ENCODE assay signal across 8 cellular contexts in genomic region chr1:117120774-117121588, GRCh38. TPM values are rescaled to one million over a fixed set of nuclear protein-coding genes. Genes with fewer than 3 reads are reported as not detected.
A peak's percentile ranks its signal among the peaks of the same experiment; 100 is the strongest.
DNase-seq lines count a peak whose midpoint lies in the region; ATAC-seq and TF ChIP-seq lines count a peak whose summit lies in the region.

No MANE protein-coding gene starts in this region.

- H3K9me2 ChIP-seq in PC-3 (replicated peaks; ENCODE audit: low read length): no peaks in the 10 kb centered on the region

- H3K4me1 ChIP-seq in PC-3 (ENCODE audit: insufficient read depth, low read length): peaks cover 15% of the 10 kb centered on the region
- H3K4me1 ChIP-seq in mesodermal cell (ENCODE audit: control insufficient read depth, insufficient read depth, low read length, poor library complexity, severe bottlenecking): peaks cover 4% of the 10 kb centered on the region

- CTCF ChIA-PET in PC-3 (lab: Charles Lee): interaction anchor here (2.1 kb wide), 1 partner anchor 164 kb away, joined by 13 read pairs; no protein-coding TSS in a partner anchor

- H3K27me3 ChIP-seq in PC-3 (ENCODE audit: low read length): no peaks in the 10 kb centered on the region

- ATAC-seq in PC-3 (peak; percentile 45), GM21717 (IDR thresholded peaks at IDR 0.05; ENCODE audit: unreplicated experiment) (no peak), GM21786 (IDR thresholded peaks at IDR 0.05; ENCODE audit: unreplicated experiment) (no peak)

- in situ Hi-C loops in GM13976 (cut with MboI; ENCODE audit: low sequenced_read_pairs, unreplicated experiment): no loop called here

- H3F3A ChIP-seq in PC-3 (ENCODE audit: low read length, unreplicated experiment): no peaks in the 10 kb centered on the region

- H2AFZ ChIP-seq in PC-3 (ENCODE audit: low read length): peak overlapping the region; percentile 82

- H3K9me3 ChIP-seq in PC-3 (ENCODE audit: low read length) (no peaks in the 10 kb centered on the region), mesodermal cell (ENCODE audit: control insufficient read depth, low read length) (no peaks in the 10 kb centered on the region)

- WGBS in mesodermal cell (ENCODE audit: insufficient coverage in 2 of 2), 2 experiments: 26 to 38% methylated on average over 16 to 22 of the region's 29 CpGs

- POLR2A ChIA-PET in PC-3 (lab: Charles Lee; ENCODE audit: unreplicated experiment): no interaction called here

- TSS peak; percentile 69 for BruUV-seq in PC-3 (replicated peaks; lab: Mats Ljungman, UMichigan)

- no peaks in the 10 kb centered on the region for H3K79me2 ChIP-seq in PC-3 (ENCODE audit: low read length)

- intact Hi-C loops in PC-3 (cut with micrococcal nuclease): loop anchor here (1.0 to 2.0 kb wide), 4 partner anchors 26 to 163 kb away; partner anchors contain the start of gene TTF2

- H3K4me2 ChIP-seq in PC-3 (ENCODE audit: low read length): peak overlapping the region; percentile 99

- H3K27ac ChIP-seq in 22Rv1: peak overlapping the region; percentile 84
- H3K27ac ChIP-seq in PC-3 (ENCODE audit: low read length): peak overlapping the region; percentile 58; the same call in 1 of the 2 replicates
- peak overlapping the region; percentile 94 for H3K27ac ChIP-seq in mesodermal cell (ENCODE audit: low read depth, low read length, severe bottlenecking)

- TF ChIP-seq CTCF in 22Rv1 (IDR thresholded peaks at IDR 0.05) (no peak), GM13976 (IDR thresholded peaks at IDR 0.05; ENCODE audit: borderline replicate concordance, control extremely low read depth, extremely low read depth, insufficient read depth, missing control alignments) (no peak), PC-3 (conservative IDR thresholded peaks at IDR 0.05; ENCODE audit: low read depth, low read length) (no peak)

- peak overlapping the region; percentile 82 for H3K9ac ChIP-seq in PC-3 (ENCODE audit: low read length)

- H3K4me3 ChIP-seq in PC-3 (ENCODE audit: low read length) (peak overlapping the region; percentile 71), mesodermal cell (ENCODE audit: extremely low read depth, insufficient read depth, low read length, poor library complexity, severe bottlenecking) (peak overlapping the region; percentile 55)

- no peaks in the 10 kb centered on the region for H4K20me1 ChIP-seq in PC-3 (ENCODE audit: low read length)

- peak; percentile 32 for DNase-seq in GM13976 (ENCODE audit: low spot score)
- DNase-seq in PC-3: no peak
- DNase-seq in dedifferentiated amniotic fluid mesenchymal stem cell (ENCODE audit: extremely low spot score): peak; percentile 27
- no peak for DNase-seq in pons (ENCODE audit: low spot score)

- H3K36me3 ChIP-seq in PC-3 (ENCODE audit: low read depth, low read length): no peaks in the 10 kb centered on the region
- peaks cover 10% of the 10 kb centered on the region for H3K36me3 ChIP-seq in mesodermal cell (ENCODE audit: control insufficient read depth, insufficient read depth, low read length)

RNA-seq across cellular contexts. Expression of gene TRIM45, which starts 0.6 kb away (rescaled TPM):
- 3.1 and 4.3 TPM in 2 replicates for total RNA-seq in PC-3 (2014; rRNA removed)
- 7.7 TPM for polyA plus RNA-seq in mesodermal cell (2013, experiment 1 of 2)
- polyA plus RNA-seq in mesodermal cell (2013, experiment 2 of 2): 7.7 TPM

Comparison
In these comparisons a context has a peak if more than half of its experiments do, and no peak if none do; other contexts are left out.
1. DNase-seq: peak in GM13976 (single experiment) and dedifferentiated amniotic fluid mesenchymal stem cell (single experiment); none in PC-3 (single experiment) and pons (single experiment).
2. Peak in every context shown above with its lines, with median percentiles within 50 percentile points of each other: H3K27ac ChIP-seq.